ENCODE assay signal across 22 cellular contexts in genomic region chr4:112343330-112343729, GRCh38. TPM values are rescaled to one million over a fixed set of nuclear protein-coding genes. Genes with fewer than 3 reads are reported as not detected.
DNase-seq lines count a peak whose midpoint lies in the region; ATAC-seq and TF ChIP-seq lines count a peak whose summit lies in the region.
"Had no signal": no experiment of that assay in that cellular context is flagged by ENCODE, and none has a peak within 500 bp of the region (broad histone marks: within the 10 kb centered on the region; RNA-seq: fewer than 3 reads in every experiment).

No MANE protein-coding gene starts in this region.

- H3K4ac ChIP-seq in IMR-90 (ENCODE audit: low read depth, low read length), result no peak overlapping the region

- in situ Hi-C loops in IMR-90 (cut with MboI; ENCODE audit: low sequenced_read_pairs), result loop anchor here (25.0 kb wide), 1 partner anchor 594 kb away; no protein-coding TSS in a partner anchor

- H3K4me1 ChIP-seq in IMR-90 (ENCODE audit: control insufficient read depth, insufficient read depth, low read length), result 0 out of 2 replicates have a peak, but pooled peaks cover 2% of the 10 kb centered on the region
- H3K4me1 ChIP-seq in endodermal cell (ENCODE audit: control insufficient read depth, insufficient read depth, low read length), result peaks cover 25% of the 10 kb centered on the region
- H3K4me1 ChIP-seq: uterus had no signal

- no peak overlapping the region for H2BK20ac ChIP-seq in IMR-90 (ENCODE audit: low read depth, low read length)

- H3K56ac ChIP-seq in IMR-90 (ENCODE audit: extremely low read depth, insufficient read depth, low read length), result no peak overlapping the region

- no peak for TF ChIP-seq RAD21 in IMR-90 (IDR thresholded peaks at IDR 0.05; ENCODE audit: low read length)

- no peak overlapping the region for H2AK9ac ChIP-seq in IMR-90 (replicated peaks; ENCODE audit: low read depth, low read length, poor library complexity)

- no peaks in the 10 kb centered on the region for H3K27me3 ChIP-seq in IMR-90 (ENCODE audit: control insufficient read depth, insufficient read depth, low read length)
- H3K27me3 ChIP-seq in endodermal cell (ENCODE audit: control insufficient read depth, insufficient read depth, low read length, poor library complexity, severe bottlenecking), result no peaks in the 10 kb centered on the region
- H3K27me3 ChIP-seq: SJCRH30, uterus had no signal

- peak overlapping the region; percentile 22 for H3K27ac Mint-ChIP-seq in endodermal cell
- no peak overlapping the region for H3K27ac Mint-ChIP-seq in activated naive CD4-positive, alpha-beta T cell treated with anti-CD3 and anti-CD28 coated beads, Interleukin-2, amount 10 ng/mL, durations not matched to agents 7 days and 5 days
- no peak overlapping the region for H3K27ac Mint-ChIP-seq in activated CD4-positive, alpha-beta T cell treated with anti-CD3 and anti-CD28 coated beads for 36 hours
- H3K27ac Mint-ChIP-seq: activated CD8-positive, alpha-beta T cell treated with anti-CD3 and anti-CD28 coated beads, Interleukin-2, amount 10 ng/mL, durations not matched to agents 7 days and 5 days; activated naive CD8-positive, alpha-beta T cell; activated T-cell treated with anti-CD3 and anti-CD28 coated beads, Interleukin-2, amount 50 U/mL, for 24 hours; CD4-positive, CD25-positive, alpha-beta regulatory T cell; effector memory CD8-positive, alpha-beta T cell had no signal

- H4K91ac ChIP-seq in IMR-90 (ENCODE audit: insufficient read depth, low read depth, low read length), result no peak overlapping the region

- H2BK120ac ChIP-seq in IMR-90 (ENCODE audit: low read depth, low read length), result no peak overlapping the region

- H2BK5ac ChIP-seq in IMR-90 (ENCODE audit: low read depth, low read length, poor library complexity, severe bottlenecking), result no peak overlapping the region

- no peak overlapping the region for H2AK5ac ChIP-seq in IMR-90 (ENCODE audit: low read depth, low read length)

- no peak overlapping the region for H3K4me2 ChIP-seq in IMR-90 (ENCODE audit: low read depth, low read length)
- H3K4me2 ChIP-seq: PC-9 had no signal

- no peak overlapping the region for H4K8ac ChIP-seq in IMR-90 (ENCODE audit: low read depth in 2 of 2, low read length in 2 of 2)

- intact Hi-C loops in IMR-90 (cut with micrococcal nuclease), result no loop called here
- intact Hi-C loops in activated CD4-positive, alpha-beta T cell treated with anti-CD3 and anti-CD28 coated beads for 36 hours (cut with DNase I, micrococcal nuclease), result no loop called here

- H3K27me3 Mint-ChIP-seq in endodermal cell (ENCODE audit: insufficient read depth), result no peaks in the 10 kb centered on the region
- H3K27me3 Mint-ChIP-seq in activated naive CD4-positive, alpha-beta T cell treated with anti-CD3 and anti-CD28 coated beads, Interleukin-2, amount 10 ng/mL, durations not matched to agents 7 days and 5 days, result no peaks in the 10 kb centered on the region
- H3K27me3 Mint-ChIP-seq in activated CD4-positive, alpha-beta T cell treated with anti-CD3 and anti-CD28 coated beads for 36 hours, result no peaks in the 10 kb centered on the region
- H3K27me3 Mint-ChIP-seq: activated naive CD8-positive, alpha-beta T cell; activated T-cell treated with anti-CD3 and anti-CD28 coated beads, Interleukin-2, amount 50 U/mL, for 24 hours had no signal

- H3K27ac ChIP-seq in IMR-90 (ENCODE audit: insufficient read depth, low read length) (no peak overlapping the region), endodermal cell (ENCODE audit: low read depth, low read length) (peak overlapping the region; percentile 52)
- H3K27ac ChIP-seq: PC-9, SJCRH30, uterus had no signal

- H3K36me3 ChIP-seq in IMR-90 (ENCODE audit: control insufficient read depth, insufficient read depth, low read length), result no peaks in the 10 kb centered on the region
- H3K36me3 ChIP-seq in endodermal cell (ENCODE audit: control insufficient read depth, insufficient read depth, low read length), result no peaks in the 10 kb centered on the region
- H3K36me3 ChIP-seq: SJCRH30, uterus had no signal

- POLR2A ChIA-PET in IMR-90 (lab: Charles Lee; ENCODE audit: unreplicated experiment), result no interaction called here
- POLR2A ChIA-PET in activated CD4-positive, alpha-beta T cell treated with anti-CD3 and anti-CD28 coated beads for 36 hours (lab: Charles Lee), result no interaction called here

- H3K79me1 ChIP-seq in IMR-90 (ENCODE audit: low read depth in 1 of 2, low read length in 2 of 2), result no peaks in the 10 kb centered on the region

- no peaks in the 10 kb centered on the region for H3K9me3 ChIP-seq in IMR-90 (ENCODE audit: control insufficient read depth, insufficient read depth, low read length)
- H3K9me3 ChIP-seq in endodermal cell (ENCODE audit: control insufficient read depth, low read length), result no peaks in the 10 kb centered on the region
- H3K9me3 ChIP-seq: SJCRH30, uterus had no signal

- no peak overlapping the region for H4K5ac ChIP-seq in IMR-90 (ENCODE audit: low read depth, low read length)

- H3K9me3 Mint-ChIP-seq in endodermal cell, result no peaks in the 10 kb centered on the region
- no peaks in the 10 kb centered on the region for H3K9me3 Mint-ChIP-seq in activated naive CD4-positive, alpha-beta T cell treated with anti-CD3 and anti-CD28 coated beads, Interleukin-2, amount 10 ng/mL, durations not matched to agents 7 days and 5 days
- no peaks in the 10 kb centered on the region for H3K9me3 Mint-ChIP-seq in activated CD4-positive, alpha-beta T cell treated with anti-CD3 and anti-CD28 coated beads for 36 hours (ENCODE audit: low read depth)
- H3K9me3 Mint-ChIP-seq: activated T-cell treated with anti-CD3 and anti-CD28 coated beads, Interleukin-2, amount 50 U/mL, for 24 hours; CD4-positive, CD25-positive, alpha-beta regulatory T cell; effector memory CD8-positive, alpha-beta T cell had no signal

- peaks cover 45% of the 10 kb centered on the region for H3K4me1 Mint-ChIP-seq in endodermal cell
- no peaks in the 10 kb centered on the region for H3K4me1 Mint-ChIP-seq in activated naive CD4-positive, alpha-beta T cell treated with anti-CD3 and anti-CD28 coated beads, Interleukin-2, amount 10 ng/mL, durations not matched to agents 7 days and 5 days
- H3K4me1 Mint-ChIP-seq in activated CD4-positive, alpha-beta T cell treated with anti-CD3 and anti-CD28 coated beads for 36 hours, result no peaks in the 10 kb centered on the region
- H3K4me1 Mint-ChIP-seq: CD4-positive, CD25-positive, alpha-beta regulatory T cell had no signal

- H2BK15ac ChIP-seq in IMR-90 (ENCODE audit: low read depth, low read length), result no peak overlapping the region

- CTCF ChIA-PET in IMR-90 (lab: Yijun Ruan, JAX), result no interaction called here
- CTCF ChIA-PET in activated naive CD4-positive, alpha-beta T cell treated with anti-CD3 and anti-CD28 coated beads, Interleukin-2, amount 10 ng/mL, durations not matched to agents 7 days and 5 days (lab: Charles Lee), result no interaction called here
- CTCF ChIA-PET in activated CD4-positive, alpha-beta T cell treated with anti-CD3 and anti-CD28 coated beads for 36 hours (lab: Charles Lee), result no interaction called here

- H3K36me3 Mint-ChIP-seq in endodermal cell (ENCODE audit: low read depth), result no peaks in the 10 kb centered on the region
- H3K36me3 Mint-ChIP-seq in activated naive CD4-positive, alpha-beta T cell treated with anti-CD3 and anti-CD28 coated beads, Interleukin-2, amount 10 ng/mL, durations not matched to agents 7 days and 5 days, result no peaks in the 10 kb centered on the region
- no peaks in the 10 kb centered on the region for H3K36me3 Mint-ChIP-seq in activated CD4-positive, alpha-beta T cell treated with anti-CD3 and anti-CD28 coated beads for 36 hours (ENCODE audit: low read depth)
- H3K36me3 Mint-ChIP-seq: CD4-positive, CD25-positive, alpha-beta regulatory T cell had no signal

- peak; percentile 31 for DNase-seq in COR-L47 (lab: John Stamatoyannopoulos, UW)
- DNase-seq in IMR-90, result no peak
- DNase-seq in NCI-H2227 treated with DMSO at 0.1 percent for 48 hours (lab: John Stamatoyannopoulos, UW), result peak; percentile 41
- DNase-seq in endodermal cell, result no peak
- DNase-seq in activated naive CD4-positive, alpha-beta T cell treated with anti-CD3 and anti-CD28 coated beads, Interleukin-2, amount 10 ng/mL, durations not matched to agents 7 days and 5 days, result no peak
- DNase-seq in activated CD4-positive, alpha-beta T cell treated with anti-CD3 and anti-CD28 coated beads for 36 hours, result no peak
- no peak for DNase-seq in 8988T
- DNase-seq: activated CD8-positive, alpha-beta T cell treated with anti-CD3 and anti-CD28 coated beads, Interleukin-2, amount 10 ng/mL, durations not matched to agents 7 days and 5 days; activated T-cell treated with anti-CD3 and anti-CD28 coated beads, Interleukin-2, amount 50 U/mL, for 24 hours; CD4-positive, CD25-positive, alpha-beta regulatory T cell; effector memory CD8-positive, alpha-beta T cell; nucleus accumbens; PC-9; retina; stimulated activated CD4-positive, alpha-beta T cell treated with anti-CD3 and anti-CD28 coated beads, Interleukin-12 subunit alpha, Interleukin-12 subunit beta, amount 100 ng/mL, for 4 hours; stimulated activated CD8-positive, alpha-beta memory T cell treated with anti-CD3 and anti-CD28 coated beads, Interleukin-4, amount 100 ng/mL, for 48 hours; T-helper 2 cell; uterus had no signal

- H3K14ac ChIP-seq in IMR-90 (replicated peaks; ENCODE audit: low read depth, low read length), result no peak overlapping the region

- no peak overlapping the region for H3K9ac ChIP-seq in IMR-90 (ENCODE audit: low read depth, low read length)
- H3K9ac ChIP-seq in endodermal cell (ENCODE audit: extremely low read depth, low read length, poor library complexity, severe bottlenecking), result no peak overlapping the region

- no peak overlapping the region for H3K18ac ChIP-seq in IMR-90 (ENCODE audit: low read depth, low read length)

- dilution Hi-C loops in IMR-90 (cut with HindIII; ENCODE audit: low sequenced_read_pairs, unreplicated experiment), result loop anchor here (25.0 kb wide), 1 partner anchor 269 kb away; no protein-coding TSS in a partner anchor

- BruUV-seq in IMR-90 (replicated peaks; lab: Mats Ljungman, UMichigan), result no TSS peak

- TF ChIP-seq POLR2A in IMR-90 (IDR thresholded peaks at IDR 0.05; ENCODE audit: low read depth, low read length), result no peak

- H3K4me3 ChIP-seq in IMR-90 (ENCODE audit: insufficient read depth, low read depth, low read length), result no peak overlapping the region
- peak overlapping the region; percentile 57 for H3K4me3 ChIP-seq in endodermal cell (ENCODE audit: low read length)
- H3K4me3 ChIP-seq: K562, PC-9, SJCRH30, uterus had no signal

- H3K4me3 Mint-ChIP-seq in endodermal cell, result peak overlapping the region; percentile 42
- no peak overlapping the region for H3K4me3 Mint-ChIP-seq in activated naive CD4-positive, alpha-beta T cell treated with anti-CD3 and anti-CD28 coated beads, Interleukin-2, amount 10 ng/mL, durations not matched to agents 7 days and 5 days
- no peak overlapping the region for H3K4me3 Mint-ChIP-seq in activated CD4-positive, alpha-beta T cell treated with anti-CD3 and anti-CD28 coated beads for 36 hours
- H3K4me3 Mint-ChIP-seq: activated CD8-positive, alpha-beta T cell treated with anti-CD3 and anti-CD28 coated beads, Interleukin-2, amount 10 ng/mL, durations not matched to agents 7 days and 5 days; activated naive CD8-positive, alpha-beta T cell; activated T-cell treated with anti-CD3 and anti-CD28 coated beads, Interleukin-2, amount 50 U/mL, for 24 hours; CD4-positive, CD25-positive, alpha-beta regulatory T cell; effector memory CD8-positive, alpha-beta T cell had no signal

- no peaks in the 10 kb centered on the region for H4K20me1 ChIP-seq in IMR-90 (ENCODE audit: insufficient read depth, low read length)

- H3K9me1 ChIP-seq in IMR-90 (ENCODE audit: insufficient read depth, low read length), result peaks cover 2% of the 10 kb centered on the region; the same call in 1 of the 2 replicates

- TF ChIP-seq CTCF in IMR-90 (conservative IDR thresholded peaks at IDR 0.05; ENCODE audit: low read depth, low read length) (no peak), endodermal cell (conservative IDR thresholded peaks at IDR 0.05) (no peak)

- H2AFZ ChIP-seq in IMR-90 (replicated peaks; ENCODE audit: low read length, poor library complexity), result no peak overlapping the region
- H2AFZ ChIP-seq: PC-9 had no signal

- ATAC-seq in IMR-90 (ENCODE audit: low read depth) (peak; percentile 60), HG03378 (IDR thresholded peaks at IDR 0.05; ENCODE audit: unreplicated experiment) (no peak)
- no peak for ATAC-seq in activated CD4-positive, alpha-beta T cell treated with anti-CD3 and anti-CD28 coated beads for 36 hours
- ATAC-seq: activated CD8-positive, alpha-beta T cell treated with anti-CD3 and anti-CD28 coated beads, Interleukin-2, amount 10 ng/mL, durations not matched to agents 7 days and 5 days; effector memory CD8-positive, alpha-beta T cell; K562 had no signal

- H3K23ac ChIP-seq in IMR-90 (ENCODE audit: low read depth, low read length), result no peak overlapping the region

- WGBS in IMR-90 (ENCODE audit: extremely low coverage in 2 of 2, insufficient read length in 1 of 2), 2 experiments, result 38% methylated on average over 3 of the region's 6 CpGs; no CpG with 5 or more reads in 1 of the 2 experiments
- 11 to 13% methylated on average over 5 to 6 of the region's 6 CpGs for WGBS in endodermal cell (ENCODE audit: insufficient coverage in 1 of 2, insufficient read length in 1 of 2), 2 experiments

RNA-seq across cellular contexts. Expression of gene ALPK1, which starts 46.2 kb away (rescaled TPM):
- total RNA-seq in IMR-90 (2012; rRNA removed), result 7.9 and 8.6 TPM in 2 replicates
- polyA plus RNA-seq in IMR-90 (2012; rRNA removed), result 2.8 and 3.3 TPM in 2 replicates
- polyA plus RNA-seq in IMR-90 (2012; cell fraction: cytosol; rRNA removed), result 0.93 and 1.1 TPM in 2 replicates
- 2.7 and 11.5 TPM in 2 replicates for polyA plus RNA-seq in IMR-90 (2012; cell fraction: nucleus; rRNA removed; ENCODE audit: low replicate concordance)
- total RNA-seq in endodermal cell, result under 1 TPM; 0.24 to 0.44 TPM
- 0.96 TPM for polyA plus RNA-seq in endodermal cell (2013, experiment 1 of 2)
- polyA plus RNA-seq in endodermal cell (2013, experiment 2 of 2), result 1.1 TPM
- total RNA-seq in activated CD4-positive, alpha-beta T cell treated with anti-CD3 and anti-CD28 coated beads for 36 hours, result 10 to 100 TPM; 23.2 to 24.3 TPM

RNA-seq across cellular contexts. Expression of gene TIFA, which starts 57.6 kb away (rescaled TPM):
- total RNA-seq in IMR-90 (2012; rRNA removed) (2.5 and 3.6 TPM in 2 replicates), endodermal cell (1 to 10 TPM; 4.2 to 6.2 TPM)
- polyA plus RNA-seq in IMR-90 (2012; rRNA removed), result 2.5 and 3.7 TPM in 2 replicates
- polyA plus RNA-seq in IMR-90 (2012; cell fraction: cytosol; rRNA removed), result 0.55 and 0.65 TPM in 2 replicates
- 0.25 and 1.0 TPM in 2 replicates for polyA plus RNA-seq in IMR-90 (2012; cell fraction: nucleus; rRNA removed; ENCODE audit: low replicate concordance)
- polyA plus RNA-seq in endodermal cell (2013, experiment 1 of 2), result 7.9 TPM
- 6.5 TPM for polyA plus RNA-seq in endodermal cell (2013, experiment 2 of 2)
- total RNA-seq in activated CD4-positive, alpha-beta T cell treated with anti-CD3 and anti-CD28 coated beads for 36 hours, result 10 to 100 TPM; 41.7 to 54.3 TPM

Comparison
In these comparisons a context has a peak if more than half of its experiments do, and no peak if none do; other contexts are left out.
1. DNase-seq: peak in COR-L47 (single experiment) and NCI-H2227 treated with DMSO at 0.1 percent for 48 hours (single experiment); none in IMR-90 (single experiment), endodermal cell (single experiment), activated naive CD4-positive, alpha-beta T cell treated with anti-CD3 and anti-CD28 coated beads, Interleukin-2, amount 10 ng/mL, durations not matched to agents 7 days and 5 days (single experiment), activated CD4-positive, alpha-beta T cell treated with anti-CD3 and anti-CD28 coated beads for 36 hours (single experiment) and 8988T (single experiment).